In genomic region chr6:166335378-166336366, GRCh38 we compare ENCODE assay signal across 1 cellular context.
TF ChIP-seq lines count a peak whose summit lies in the region.

No MANE protein-coding gene starts in this region.

TF ChIP-seq in SK-N-SH, 30 proteins besides CTCF, POLR2A, EP300 and RAD21 (continued from another document):
- TF ChIP-seq TEAD4 (IDR thresholded peaks at IDR 0.05; ENCODE audit: borderline replicate concordance, insufficient read depth) (no peak), CHD2 (IDR thresholded peaks at IDR 0.05; ENCODE audit: low read length, partially characterized antibody) (no peak), SIN3A (IDR thresholded peaks at IDR 0.05; ENCODE audit: borderline replicate concordance, low read depth, low read length) (no peak), IRF3 (IDR thresholded peaks at IDR 0.05; ENCODE audit: low read depth, low read length) (no peak), SMC3 (IDR thresholded peaks at IDR 0.05; ENCODE audit: low read depth, low read length) (no peak), JUND (IDR thresholded peaks at IDR 0.05) (no peak)
